In genomic region chr2:234996041-234996440, GRCh38 we compare ENCODE assay signal across 14 cellular contexts. TPM values are rescaled to one million over a fixed set of nuclear protein-coding genes. Genes with fewer than 3 reads are reported as not detected.
DNase-seq lines count a peak whose midpoint lies in the region; ATAC-seq and TF ChIP-seq lines count a peak whose summit lies in the region.
"Had no signal": no experiment of that assay in that cellular context is flagged by ENCODE, and none has a peak within 500 bp of the region (broad histone marks: within the 10 kb centered on the region; RNA-seq: fewer than 3 reads in every experiment).

No MANE protein-coding gene starts in this region.

- H3K27me3 Mint-ChIP-seq in neural progenitor cell (ENCODE audit: insufficient read depth, low read depth) (peaks cover 2% of the 10 kb centered on the region), T-helper 17 cell (peaks cover 40% of the 10 kb centered on the region)
- H3K27me3 Mint-ChIP-seq in CD8-positive, alpha-beta memory T cell = peaks cover 0 to 7% of the 10 kb centered on the region in 2 donors

- no peaks in the 10 kb centered on the region for H3K27me3 ChIP-seq in ACC112 (ENCODE audit: insufficient read depth, low read length)
- H3K27me3 ChIP-seq in ectodermal cell (ENCODE audit: control insufficient read depth, insufficient read depth, low read length, poor library complexity, severe bottlenecking) = no peaks in the 10 kb centered on the region
- no peaks in the 10 kb centered on the region for H3K27me3 ChIP-seq in neural progenitor cell
- no peaks in the 10 kb centered on the region for H3K27me3 ChIP-seq in CD8-positive, alpha-beta memory T cell (ENCODE audit: insufficient read depth, low read length, poor library complexity, severe bottlenecking)
- H3K27me3 ChIP-seq in esophagus squamous epithelium = no peaks in the 10 kb centered on the region

- no peak for TF ChIP-seq CTCF in neural progenitor cell (IDR thresholded peaks at IDR 0.05)
- TF ChIP-seq CTCF in esophagus squamous epithelium (IDR thresholded peaks at IDR 0.05) = no peak

- H3K4me3 ChIP-seq in ACC112 (ENCODE audit: low read depth, low read length) (no peak overlapping the region), SK-N-MC (no peak overlapping the region), ectodermal cell (ENCODE audit: insufficient read depth, low read depth, low read length) (no peak overlapping the region), neural progenitor cell (no peak overlapping the region), esophagus squamous epithelium (no peak overlapping the region)
- H3K4me3 ChIP-seq in CD8-positive, alpha-beta memory T cell (ENCODE audit: low read length) = no peak overlapping the region

- peaks cover 86% of the 10 kb centered on the region for H3K79me2 ChIP-seq in ACC112 (ENCODE audit: control insufficient read depth, insufficient read depth, low read length, unreplicated experiment)
- H3K79me2 ChIP-seq in neural progenitor cell (ENCODE audit: low read depth) = peaks cover 100% of the 10 kb centered on the region

- no peaks in the 10 kb centered on the region for H3K9me3 ChIP-seq in SK-N-MC (ENCODE audit: low read depth, low read length)
- no peaks in the 10 kb centered on the region for H3K9me3 ChIP-seq in ectodermal cell (ENCODE audit: control insufficient read depth, low read length)
- H3K9me3 ChIP-seq in neural progenitor cell (ENCODE audit: low read depth) = no peaks in the 10 kb centered on the region
- no peaks in the 10 kb centered on the region for H3K9me3 ChIP-seq in CD8-positive, alpha-beta memory T cell (ENCODE audit: low read length)
- H3K9me3 ChIP-seq in esophagus squamous epithelium = no peaks in the 10 kb centered on the region
- H3K9me3 ChIP-seq in T-helper 17 cell (ENCODE audit: control insufficient read depth, low read length, poor library complexity, severe bottlenecking) = no peaks in the 10 kb centered on the region

- no peak for TF ChIP-seq POLR2A in esophagus squamous epithelium (IDR thresholded peaks at IDR 0.05)

- H2AFZ ChIP-seq in ACC112 (ENCODE audit: low read length, unreplicated experiment) (no peak overlapping the region), neural progenitor cell (replicated peaks) (no peak overlapping the region)

- peaks cover 42% of the 10 kb centered on the region for H3F3A ChIP-seq in neural progenitor cell (ENCODE audit: low read depth)

- peaks cover 16% of the 10 kb centered on the region for H3K9me3 Mint-ChIP-seq in neural progenitor cell
- peaks cover 0 to 2% (median 0%) of the 10 kb centered on the region in 5 donors for H3K9me3 Mint-ChIP-seq in CD8-positive, alpha-beta memory T cell

- peaks cover 91% of the 10 kb centered on the region for H4K20me1 ChIP-seq in neural progenitor cell (ENCODE audit: low read depth)

- H3K27ac Mint-ChIP-seq in neural progenitor cell = peak overlapping the region; percentile 99
- H3K27ac Mint-ChIP-seq in CD8-positive, alpha-beta memory T cell = no peak overlapping the region
- no peak overlapping the region for H3K27ac Mint-ChIP-seq in T-helper 17 cell
- H3K27ac Mint-ChIP-seq: stimulated activated naive B cell treated with anti-CD40 and anti-IgM and Interleukin-4, amounts not matched to agents 10 μg/mL and 1 μg/mL and 100 μg/mL, for 72 hours had no signal

- ATAC-seq in T-helper 17 cell = no peak
- ATAC-seq: stimulated activated naive B cell treated with anti-CD40 and anti-IgM and Interleukin-4, amounts not matched to agents 10 μg/mL and 1 μg/mL and 100 μg/mL, for 72 hours had no signal

- peak overlapping the region; percentile 40 for H3K9ac ChIP-seq in SK-N-MC (ENCODE audit: insufficient read length)
- H3K9ac ChIP-seq in neural progenitor cell = no peak overlapping the region

- 32 to 38% methylated on average over 6 of the region's 6 CpGs for WGBS in ectodermal cell, 2 experiments
- 65 to 71% methylated on average over 6 of the region's 6 CpGs for WGBS in esophagus squamous epithelium, 2 donors

- CTCF ChIA-PET in CD8-positive, alpha-beta memory T cell (lab: Charles Lee) = no interaction called here

- DNase-seq in SK-N-MC (ENCODE audit: low read depth, low spot score) (no peak), neural progenitor cell (ENCODE audit: low spot score) (peak; percentile 58), NCI-H524 (lab: John Stamatoyannopoulos, UW) (no peak), esophagus squamous epithelium (lab: John Stamatoyannopoulos, UW) (no peak), T-helper 17 cell (no peak)
- no peak for DNase-seq in CD8-positive, alpha-beta memory T cell
- DNase-seq: activated CD4-positive, alpha-beta T cell treated with anti-CD3 and anti-CD28 coated beads, Interleukin-2, amount 50 U/mL, for 48 hours; glutamatergic neuron; left cardiac atrium; NCI-H1930; SHP77; stimulated activated naive B cell treated with anti-CD40 and anti-IgM and Interleukin-4, amounts not matched to agents 10 μg/mL and 1 μg/mL and 100 μg/mL, for 72 hours had no signal

- H3K27ac ChIP-seq in ACC112 (ENCODE audit: low read depth, low read length) (peak overlapping the region; percentile 41), SK-N-MC (peak overlapping the region; percentile 76), ectodermal cell (ENCODE audit: insufficient read depth, low read depth, low read length, poor library complexity, severe bottlenecking) (peak overlapping the region; percentile 73), neural progenitor cell (peak overlapping the region; percentile 42), esophagus squamous epithelium (peak overlapping the region in 1 of 4 donors; percentile 40)
- no peak overlapping the region for H3K27ac ChIP-seq in CD8-positive, alpha-beta memory T cell (ENCODE audit: low read depth, low read length)

- intact Hi-C loops in esophagus squamous epithelium (cut with DNase I) = no loop called here

- H3K36me3 Mint-ChIP-seq in neural progenitor cell (peaks cover 57% of the 10 kb centered on the region), T-helper 17 cell (ENCODE audit: low read depth) (no peaks in the 10 kb centered on the region)
- H3K36me3 Mint-ChIP-seq in CD8-positive, alpha-beta memory T cell = no peaks in the 10 kb centered on the region

- peaks cover 68% of the 10 kb centered on the region for H3K4me1 Mint-ChIP-seq in neural progenitor cell
- H3K4me1 Mint-ChIP-seq in CD8-positive, alpha-beta memory T cell = no peaks in the 10 kb centered on the region
- H3K4me1 Mint-ChIP-seq in T-helper 17 cell = peaks cover 7% of the 10 kb centered on the region

- H3K36me3 ChIP-seq in ACC112 (ENCODE audit: insufficient read depth, low read length) (peaks cover 9% of the 10 kb centered on the region; the same call in 1 of the 2 replicates), SK-N-MC (ENCODE audit: insufficient read depth, low read length) (peaks cover 17% of the 10 kb centered on the region; the same call in 1 of the 2 replicates), ectodermal cell (ENCODE audit: control insufficient read depth, insufficient read depth, low read length) (peaks cover 7% of the 10 kb centered on the region), neural progenitor cell (no peaks in the 10 kb centered on the region), esophagus squamous epithelium (peaks cover 0 to 37% (median 0%) of the 10 kb centered on the region in 3 donors)
- H3K36me3 ChIP-seq in CD8-positive, alpha-beta memory T cell (ENCODE audit: insufficient read depth, low read length) = no peaks in the 10 kb centered on the region

- H3K4me2 ChIP-seq in neural progenitor cell = peak overlapping the region; percentile 49

- POLR2A ChIA-PET in CD8-positive, alpha-beta memory T cell (lab: Charles Lee) = no interaction called here

- H3K4me1 ChIP-seq in ACC112 (ENCODE audit: control insufficient read depth, insufficient read depth, low read length, unreplicated experiment) (peaks cover 28% of the 10 kb centered on the region), ectodermal cell (ENCODE audit: control insufficient read depth, insufficient read depth, low read length) (peaks cover 67% of the 10 kb centered on the region), neural progenitor cell (peaks cover 54% of the 10 kb centered on the region), esophagus squamous epithelium (peaks cover 0 to 50% (median 0%) of the 10 kb centered on the region in 3 donors)
- no peaks in the 10 kb centered on the region for H3K4me1 ChIP-seq in CD8-positive, alpha-beta memory T cell (ENCODE audit: insufficient read depth, low read length)

- H3K4me3 Mint-ChIP-seq in neural progenitor cell = peak overlapping the region; percentile 75
- no peak overlapping the region for H3K4me3 Mint-ChIP-seq in CD8-positive, alpha-beta memory T cell
- H3K4me3 Mint-ChIP-seq in T-helper 17 cell = no peak overlapping the region

RNA-seq across cellular contexts. Expression of gene SH3BP4, which starts 44.2 kb away (rescaled TPM):
- 41.1 TPM for polyA plus RNA-seq in ectodermal cell (2013, experiment 1 of 4)
- 44.7 TPM for polyA plus RNA-seq in ectodermal cell (2013, experiment 2 of 4)
- 35.6 TPM for polyA plus RNA-seq in ectodermal cell (2013, experiment 3 of 4)
- polyA plus RNA-seq in ectodermal cell (2013, experiment 4 of 4) = 37.5 TPM
- total RNA-seq in neural progenitor cell (ENCODE audit: low replicate concordance) = 50.4 and 53.4 TPM in 2 replicates
- under 1 TPM in 1 of 2 experiments, not detected in 1; 0.18 TPM for total RNA-seq in CD8-positive, alpha-beta memory T cell
- not detected for polyA plus RNA-seq in CD8-positive, alpha-beta memory T cell
- total RNA-seq in esophagus squamous epithelium = 10 to 100 TPM; 11.0 to 22.9 (median 18.7) TPM
- total RNA-seq in T-helper 17 cell = under 1 TPM; 0.15 to 0.94 TPM

Comparison
In these comparisons a context has a peak if more than half of its experiments do, and no peak if none do; other contexts are left out.
1. RNA of gene SH3BP4, which starts 44.2 kb away (total RNA-seq): 50.4 to 53.4 TPM in neural progenitor cell and 11.0 to 22.9 TPM in esophagus squamous epithelium; 0.15 to 0.94 TPM in T-helper 17 cell and 0.18 TPM in CD8-positive, alpha-beta memory T cell; every median in the first group is over 4 times any median in the second.